Comparison of ENCODE assay signal across 10 cellular contexts in genomic region chr22:23144432-23144831, GRCh38. TPM values are rescaled to one million over a fixed set of nuclear protein-coding genes. Genes with fewer than 3 reads are reported as not detected.
DNase-seq lines count a peak whose midpoint lies in the region; ATAC-seq, FAIRE-seq and TF ChIP-seq lines count a peak whose summit lies in the region.
"Had no signal": no experiment of that assay in that cellular context is flagged by ENCODE, and none has a peak within 500 bp of the region (broad histone marks: within the 10 kb centered on the region; RNA-seq: fewer than 3 reads in every experiment).

No MANE protein-coding gene starts in this region.

- no peaks in the 10 kb centered on the region for H3K9me3 Mint-ChIP-seq in CD4-positive, CD25-positive, alpha-beta regulatory T cell
- no peaks in the 10 kb centered on the region for H3K9me3 Mint-ChIP-seq in endothelial cell (ENCODE audit: unreplicated experiment)

- peak overlapping the region; percentile 67 for H3K4me3 ChIP-seq in CD4-positive, CD25-positive, alpha-beta regulatory T cell (ENCODE audit: low read depth, low read length)
- H3K4me3 ChIP-seq in MM.1S (ENCODE audit: low read length) (peak overlapping the region; percentile 59), pancreas (no peak overlapping the region)

- no peaks in the 10 kb centered on the region for H3K9me2 ChIP-seq in MM.1S (replicated peaks; ENCODE audit: insufficient read depth, low read length)

- no peak for DNase-seq in CD4-positive, CD25-positive, alpha-beta regulatory T cell
- DNase-seq in MM.1S (no peak), endothelial cell (ENCODE audit: low spot score) (no peak), pancreas (no peak), superior temporal gyrus (ENCODE audit: extremely low spot score) (no peak), dermis blood vessel endothelial cell (no peak), kidney tubule cell (ENCODE audit: low spot score) (no peak)

- intact Hi-C loops in pancreas (cut with DNase I), result no loop called here

- H3K4me1 Mint-ChIP-seq in CD4-positive, CD25-positive, alpha-beta regulatory T cell, result peaks cover 15 to 53% (median 31%) of the 10 kb centered on the region in 4 donors
- H3K4me1 Mint-ChIP-seq in endothelial cell (ENCODE audit: unreplicated experiment), result peaks cover 12% of the 10 kb centered on the region

- no peaks in the 10 kb centered on the region for H4K20me1 ChIP-seq in MM.1S (ENCODE audit: insufficient read depth, low read length)

- ATAC-seq in CD4-positive, CD25-positive, alpha-beta regulatory T cell (ENCODE audit: low read depth in 2 of 2), result no peak
- ATAC-seq in pancreas (no peak), GM19467 (IDR thresholded peaks at IDR 0.05; ENCODE audit: unreplicated experiment) (no peak)

- H3K4me3 Mint-ChIP-seq in CD4-positive, CD25-positive, alpha-beta regulatory T cell, result peak overlapping the region; percentile 76 to 86 (median 84)
- H3K4me3 Mint-ChIP-seq in endothelial cell (ENCODE audit: unreplicated experiment), result peak overlapping the region; percentile 83

- no peaks in the 10 kb centered on the region for H3K36me3 ChIP-seq in CD4-positive, CD25-positive, alpha-beta regulatory T cell (ENCODE audit: control insufficient read depth, insufficient read depth, low read length)
- no peaks in the 10 kb centered on the region for H3K36me3 ChIP-seq in MM.1S (replicated peaks; ENCODE audit: insufficient read depth, low read length)
- no peaks in the 10 kb centered on the region for H3K36me3 ChIP-seq in pancreas

- peaks cover 6% of the 10 kb centered on the region for H3K27me3 Mint-ChIP-seq in CD4-positive, CD25-positive, alpha-beta regulatory T cell
- H3K27me3 Mint-ChIP-seq in endothelial cell (ENCODE audit: unreplicated experiment), result peaks cover 12% of the 10 kb centered on the region

- peaks cover 39% of the 10 kb centered on the region for H3K4me1 ChIP-seq in CD4-positive, CD25-positive, alpha-beta regulatory T cell (ENCODE audit: control insufficient read depth, insufficient read depth, low read length, poor library complexity, severe bottlenecking)
- H3K4me1 ChIP-seq in MM.1S (ENCODE audit: low read length) (peaks cover 48% of the 10 kb centered on the region), pancreas (peaks cover 4 to 23% (median 16%) of the 10 kb centered on the region in 3 donors)

- peaks cover 24% of the 10 kb centered on the region for H3K79me2 ChIP-seq in MM.1S (ENCODE audit: low read length)

- no peak for FAIRE-seq in pancreas (lab: Jason Lieb, UNC)

- H3K27ac ChIP-seq in CD4-positive, CD25-positive, alpha-beta regulatory T cell (ENCODE audit: insufficient read depth, low read length, poor library complexity, severe bottlenecking), result peak overlapping the region; percentile 83
- H3K27ac ChIP-seq in MM.1S (ENCODE audit: low read length), result peak overlapping the region; percentile 71; the same call in 1 of the 2 replicates
- peak overlapping the region in 3 of 4 donors; percentile 44 to 74 (median 55) for H3K27ac ChIP-seq in pancreas
- H3K27ac ChIP-seq: brain microvascular endothelial cell had no signal

- no peaks in the 10 kb centered on the region for H3K9me3 ChIP-seq in CD4-positive, CD25-positive, alpha-beta regulatory T cell (ENCODE audit: control insufficient read depth in 2 of 2, low read length in 2 of 2)
- H3K9me3 ChIP-seq in MM.1S (replicated peaks; ENCODE audit: insufficient read depth, low read length), result no peaks in the 10 kb centered on the region
- no peaks in the 10 kb centered on the region for H3K9me3 ChIP-seq in pancreas
- H3K9me3 ChIP-seq: mucosa of descending colon had no signal

- peaks cover 21% of the 10 kb centered on the region for H3F3A ChIP-seq in MM.1S (ENCODE audit: insufficient read depth, low read length)

- H3K27me3 ChIP-seq in CD4-positive, CD25-positive, alpha-beta regulatory T cell (ENCODE audit: control insufficient read depth, insufficient read depth, low read length), result no peaks in the 10 kb centered on the region
- H3K27me3 ChIP-seq in MM.1S (replicated peaks; ENCODE audit: insufficient read depth, low read length) (no peaks in the 10 kb centered on the region), pancreas (no peaks in the 10 kb centered on the region)

- no peaks in the 10 kb centered on the region for H3K36me3 Mint-ChIP-seq in CD4-positive, CD25-positive, alpha-beta regulatory T cell
- no peaks in the 10 kb centered on the region for H3K36me3 Mint-ChIP-seq in endothelial cell (ENCODE audit: low read depth, unreplicated experiment)

- H3K27ac Mint-ChIP-seq in CD4-positive, CD25-positive, alpha-beta regulatory T cell, result peak overlapping the region; percentile 88 to 96 (median 90)
- no peak overlapping the region for H3K27ac Mint-ChIP-seq in endothelial cell (ENCODE audit: unreplicated experiment)

- H3K4me2 ChIP-seq in MM.1S (ENCODE audit: low read depth, low read length), result peak overlapping the region; percentile 86

- 82 to 91% methylated on average over 4 of the region's 4 CpGs for WGBS in pancreas, 2 donors

- peak overlapping the region; percentile 65; the same call in 1 of the 2 replicates for H3K9ac ChIP-seq in MM.1S (ENCODE audit: low read length)

- no peak for TF ChIP-seq CTCF in MM.1S (IDR thresholded peaks at IDR 0.05; ENCODE audit: low read length)
- TF ChIP-seq CTCF in endothelial cell (IDR thresholded peaks at IDR 0.05; ENCODE audit: unreplicated experiment), result no peak
- no peak for TF ChIP-seq CTCF in pancreas (IDR thresholded peaks at IDR 0.05)

- H2AFZ ChIP-seq in MM.1S (ENCODE audit: low read length), result no peak overlapping the region

RNA-seq across cellular contexts. Expression of gene RAB36, which starts 0.8 kb away (rescaled TPM):
- 0.17 TPM for total RNA-seq in CD4-positive, CD25-positive, alpha-beta regulatory T cell
- polyA plus RNA-seq in CD4-positive, CD25-positive, alpha-beta regulatory T cell, result under 1 TPM in 3 of 4 donors, not detected in 1; 0.42 to 0.61 (median 0.56) TPM
- 2.2 TPM for total RNA-seq in endothelial cell (ENCODE audit: unreplicated experiment)
- 1 to 10 TPM; 1.2 to 4.4 (median 2.3) TPM for total RNA-seq in pancreas
- 1 to 10 TPM; 3.5 to 7.3 TPM for polyA plus RNA-seq in pancreas
- total RNA-seq in dermis blood vessel endothelial cell, result 0.34 and 0.70 TPM in 2 replicates

RNA-seq across cellular contexts. Expression of gene RSPH14, which starts 2.6 kb away (rescaled TPM):
- not detected for total RNA-seq in CD4-positive, CD25-positive, alpha-beta regulatory T cell
- under 1 TPM in 2 of 4 donors, not detected in 2; 0.15 to 0.29 TPM for polyA plus RNA-seq in CD4-positive, CD25-positive, alpha-beta regulatory T cell
- 1.1 TPM for total RNA-seq in endothelial cell (ENCODE audit: unreplicated experiment)
- total RNA-seq in pancreas, result under 1 TPM; 0.51 to 0.97 (median 0.73) TPM
- polyA plus RNA-seq in pancreas, result 1 to 10 TPM in 1 of 2 donors, under 1 TPM in 1; 0.91 to 2.1 TPM
- total RNA-seq in dermis blood vessel endothelial cell, result 0.17 and 0.23 TPM in 2 replicates

RNA-seq across cellular contexts. Expression of gene BCR, which starts 35.9 kb away (rescaled TPM):
- total RNA-seq in CD4-positive, CD25-positive, alpha-beta regulatory T cell, result 66.3 TPM
- polyA plus RNA-seq in CD4-positive, CD25-positive, alpha-beta regulatory T cell, result 1 to 10 TPM; 2.6 to 7.1 (median 2.8) TPM
- 92.6 TPM for total RNA-seq in endothelial cell (ENCODE audit: unreplicated experiment)
- total RNA-seq in pancreas, result 10 to 100 TPM; 17.1 to 35.9 (median 20.5) TPM
- polyA plus RNA-seq in pancreas, result 10 to 100 TPM; 15.5 to 16.5 TPM
- total RNA-seq in dermis blood vessel endothelial cell, result 186 and 288 TPM in 2 replicates

Comparison
In these comparisons a context has a peak if more than half of its experiments do, and no peak if none do; other contexts are left out.
1. H3K4me3 ChIP-seq: peak in CD4-positive, CD25-positive, alpha-beta regulatory T cell (single experiment) and MM.1S (single experiment); none in pancreas (0 of 4).
2. Peak in every context shown above with its lines, with median percentiles within 50 percentile points of each other: H3K27ac ChIP-seq.